Comparison of ENCODE assay signal across 9 cellular contexts in the genomic region with DNA sequence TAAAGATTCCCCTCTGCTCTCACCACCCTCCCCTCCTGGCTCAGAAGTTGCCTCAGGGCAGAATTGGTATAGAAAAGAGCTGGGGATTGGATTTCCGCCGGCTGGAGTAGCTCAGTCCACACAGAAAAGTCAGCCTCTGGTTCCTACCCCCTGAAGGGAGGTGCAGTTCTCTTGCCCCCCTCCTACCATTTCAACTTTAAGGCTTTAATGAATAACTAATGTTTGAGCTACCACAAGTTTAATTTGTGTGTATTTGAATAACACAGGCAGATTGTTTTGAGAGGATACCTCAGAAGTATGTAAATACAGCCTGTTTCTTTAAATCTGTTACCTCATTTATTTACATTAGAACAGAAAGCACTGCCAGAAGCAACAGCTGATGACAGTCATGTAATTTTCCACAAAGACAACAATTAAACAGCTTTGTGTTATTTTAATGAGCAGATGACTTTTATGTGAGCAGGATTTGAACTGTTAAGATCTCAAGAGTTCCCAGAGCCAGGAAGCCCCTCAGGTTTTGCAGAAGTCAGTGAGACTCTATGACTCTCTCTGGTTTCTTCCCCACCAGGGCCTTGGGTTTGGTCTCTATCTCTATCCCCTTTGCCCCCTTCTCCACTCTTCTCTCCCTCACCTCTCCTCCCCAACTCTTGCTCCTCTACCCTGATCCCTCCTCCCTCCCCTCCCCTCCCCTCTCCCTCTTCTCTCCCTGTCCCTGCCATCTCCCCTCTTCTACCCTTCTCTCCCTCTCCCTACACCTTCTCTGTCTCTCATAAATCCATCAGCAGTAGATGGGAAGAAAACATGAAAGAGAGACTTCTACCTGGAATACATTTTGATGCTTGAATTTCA. TPM values are rescaled to one million over a fixed set of nuclear protein-coding genes. Genes with fewer than 3 reads are reported as not detected.
DNase-seq lines count a peak whose midpoint lies in the region; ATAC-seq and TF ChIP-seq lines count a peak whose summit lies in the region.
"Had no signal": no experiment of that assay in that cellular context is flagged by ENCODE, and none has a peak within 500 bp of the region (broad histone marks: within the 10 kb centered on the region; RNA-seq: fewer than 3 reads in every experiment).

No MANE protein-coding gene starts in this region.

- no peaks in the 10 kb centered on the region for H3K27me3 Mint-ChIP-seq in mesothelial cell of epicardium (ENCODE audit: low read depth)

- peak overlapping the region; percentile 49 for H3K27ac ChIP-seq in caudate nucleus (ENCODE audit: low read depth, low read length)

- H3K9me3 Mint-ChIP-seq in mesothelial cell of epicardium: no peaks in the 10 kb centered on the region

- no peaks in the 10 kb centered on the region for H3K36me3 Mint-ChIP-seq in mesothelial cell of epicardium

- peak overlapping the region; percentile 91 for H3K27ac Mint-ChIP-seq in mesothelial cell of epicardium

- ATAC-seq in HG03457 (IDR thresholded peaks at IDR 0.05; ENCODE audit: unreplicated experiment): no peak

- DNase-seq in DMS53 (lab: John Stamatoyannopoulos, UW): peak; percentile 94
- peak; percentile 83 for DNase-seq in NCI-H2107 treated with DMSO at 0.1 percent for 48 hours (lab: John Stamatoyannopoulos, UW; ENCODE audit: unreplicated experiment)
- no peak for DNase-seq in caudate nucleus (lab: John Stamatoyannopoulos, UW)
- DNase-seq in mesothelial cell of epicardium (ENCODE audit: low spot score in 2 of 2, unreplicated experiment in 2 of 2): no peak
- DNase-seq in stimulated activated CD4-positive, alpha-beta T cell treated with anti-CD3 and anti-CD28 coated beads, Interleukin-1b, Interleukin-23, amount 100 ng/mL, for 48 hours: no peak
- no peak for DNase-seq in activated CD4-positive, alpha-beta T cell treated with anti-CD3 and anti-CD28 coated beads, Interleukin-2, amount 50 U/mL, for 48 hours
- no peak for DNase-seq in GM19238 (ENCODE audit: insufficient read length, low spot score)
- DNase-seq: NCI-H187 had no signal

- TF ChIP-seq CTCF in mesothelial cell of epicardium (IDR thresholded peaks at IDR 0.05; ENCODE audit: unreplicated experiment): no peak

- peaks cover 70% of the 10 kb centered on the region for H3K4me1 Mint-ChIP-seq in mesothelial cell of epicardium

- H3K4me3 Mint-ChIP-seq in mesothelial cell of epicardium: no peak overlapping the region

RNA-seq across cellular contexts. Expression of gene DUSP10, which starts 26.3 kb away (rescaled TPM):
- total RNA-seq in mesothelial cell of epicardium: 3.5 to 4.0 TPM (median 3.7 TPM) in 3 replicates

Comparison
In these comparisons a context has a peak if more than half of its experiments do, and no peak if none do; other contexts are left out.
1. DNase-seq: peak in DMS53 (single experiment) and NCI-H2107 treated with DMSO at 0.1 percent for 48 hours (single experiment); none in caudate nucleus (0 of 61), mesothelial cell of epicardium (0 of 2), stimulated activated CD4-positive, alpha-beta T cell treated with anti-CD3 and anti-CD28 coated beads, Interleukin-1b, Interleukin-23, amount 100 ng/mL, for 48 hours (single experiment), activated CD4-positive, alpha-beta T cell treated with anti-CD3 and anti-CD28 coated beads, Interleukin-2, amount 50 U/mL, for 48 hours (0 of 2) and GM19238 (single experiment).